5 cellular contexts compared by ENCODE assay signal in genomic region chr19:47698631-47699359, GRCh38. TPM values are rescaled to one million over a fixed set of nuclear protein-coding genes. Genes with fewer than 3 reads are reported as not detected.
"Had no signal": no experiment of that assay in that cellular context is flagged by ENCODE, and none has a peak within 500 bp of the region (broad histone marks: within the 10 kb centered on the region; RNA-seq: fewer than 3 reads in every experiment).

No MANE protein-coding gene starts in this region.

- H3K27ac ChIP-seq: colonic mucosa had no signal

- H3K27me3 ChIP-seq: colonic mucosa, right atrium auricular region had no signal

- H3K9me3 ChIP-seq: colonic mucosa, lower lobe of right lung, right atrium auricular region had no signal

- H3K4me1 ChIP-seq: colonic mucosa had no signal

- H3K4me3 ChIP-seq: colonic mucosa, lower lobe of right lung, right atrium auricular region had no signal

- DNase-seq: activated gamma-delta T cell had no signal

RNA-seq across cellular contexts. Expression of gene EHD2, which starts 14.4 kb away (rescaled TPM):
- total RNA-seq: activated CD4-positive, alpha-beta memory T cell treated with anti-CD3 and anti-CD28 coated beads, Interleukin-2, amount 10 ng/mL, durations not matched to agents 7 days and 5 days had no signal
